In the genomic region with DNA sequence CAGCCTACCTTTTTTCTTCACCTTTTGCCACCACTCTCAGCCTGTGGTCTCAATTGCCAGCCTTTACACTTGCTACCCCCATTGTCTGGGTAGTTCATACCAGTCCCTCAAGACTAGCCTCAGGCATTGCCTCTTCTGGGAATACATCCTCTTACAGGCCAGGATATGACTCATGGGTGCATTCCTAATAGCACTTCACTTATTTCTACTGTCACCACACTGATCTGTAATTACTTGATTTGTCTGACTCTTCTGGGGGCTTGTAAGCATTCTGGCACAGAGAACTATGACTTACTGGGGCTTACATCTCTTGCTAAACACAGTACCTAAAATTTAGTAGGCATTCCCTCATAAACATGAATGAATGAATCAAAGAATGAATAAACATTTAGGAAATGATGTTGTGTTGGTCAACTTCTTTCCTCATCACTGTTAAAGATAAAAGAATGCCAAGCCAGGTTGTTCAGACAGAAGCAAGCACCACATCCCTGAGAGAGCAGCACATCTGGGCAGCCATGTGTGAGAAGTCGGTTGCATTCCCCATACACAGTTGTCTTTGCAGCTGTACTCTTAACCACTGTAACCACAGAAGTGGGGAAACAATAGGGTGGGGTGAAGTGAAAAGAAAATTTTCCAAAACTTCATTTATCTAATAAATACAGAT, we compare ENCODE assay signal across 8 cellular contexts. TPM values are rescaled to one million over a fixed set of nuclear protein-coding genes. Genes with fewer than 3 reads are reported as not detected.
A peak's percentile ranks its signal among the peaks of the same experiment; 100 is the strongest.
DNase-seq lines count a peak whose midpoint lies in the region; ATAC-seq, FAIRE-seq and TF ChIP-seq lines count a peak whose summit lies in the region.

No MANE protein-coding gene starts in this region.

- no peak for FAIRE-seq in small intestine (lab: Jason Lieb, UNC)

- no peak for DNase-seq in CD4-positive, alpha-beta T cell
- DNase-seq in NT2/D1 (ENCODE audit: low read depth, low spot score) (peak; percentile 1), epidermal melanocyte (ENCODE audit: insufficient read length, low spot score) (peak; percentile 36), NCI-H748 treated with DMSO at 0.1 percent for 48 hours (lab: John Stamatoyannopoulos, UW) (no peak), midbrain (lab: John Stamatoyannopoulos, UW) (no peak), small intestine (no peak), NCI-H1417 (lab: John Stamatoyannopoulos, UW) (no peak)

- H3K4me1 Mint-ChIP-seq in CD4-positive, alpha-beta T cell (ENCODE audit: low read depth) = peaks cover 55% of the 10 kb centered on the region

- no peaks in the 10 kb centered on the region for H3K27me3 Mint-ChIP-seq in CD4-positive, alpha-beta T cell

- H3K36me3 Mint-ChIP-seq in CD4-positive, alpha-beta T cell (ENCODE audit: low read depth) = peaks cover 22% of the 10 kb centered on the region

- no peak overlapping the region for H3K27ac ChIP-seq in CD4-positive, alpha-beta T cell (ENCODE audit: low read depth, low read length)
- no peak overlapping the region for H3K27ac ChIP-seq in small intestine (ENCODE audit: low read depth in 1 of 2, low read length in 1 of 2)

- peak; percentile 27 for ATAC-seq in CD4-positive, alpha-beta T cell (ENCODE audit: poor library complexity)
- ATAC-seq in GM21786 (IDR thresholded peaks at IDR 0.05; ENCODE audit: unreplicated experiment) = peak; percentile 56

- no peaks in the 10 kb centered on the region for H3K4me1 ChIP-seq in NT2/D1 (ENCODE audit: insufficient read depth, insufficient read length)
- H3K4me1 ChIP-seq in small intestine (ENCODE audit: control insufficient read depth in 2 of 2, insufficient read depth in 1 of 2, low read depth in 1 of 2, low read length in 1 of 2) = no peaks in the 10 kb centered on the region

- 68 to 80% (median 72%) methylated on average over 1 of the region's 1 CpG for WGBS in small intestine, 3 donors

- peak overlapping the region; percentile 55 for H3K27ac Mint-ChIP-seq in CD4-positive, alpha-beta T cell

- intact Hi-C loops in CD4-positive, alpha-beta T cell (cut with DNase I, micrococcal nuclease) = loop anchor here in 1 of 2 experiments (5.0 kb wide), 1 partner anchor 38 kb away; no protein-coding TSS in a partner anchor

- POLR2A ChIA-PET in CD4-positive, alpha-beta T cell (lab: Charles Lee) = interaction anchor here (0.7 to 5.9 kb wide), 16 partner anchors 9 to 969 kb away, joined by 3 to 73 read pairs (median 4); a partner anchor contains a TSS

- CTCF ChIA-PET in CD4-positive, alpha-beta T cell (lab: Charles Lee) = no interaction called here

- H3K4me3 ChIP-seq in NT2/D1 (ENCODE audit: insufficient read length, low read depth) (no peak overlapping the region), small intestine (ENCODE audit: low read depth in 1 of 2, low read length in 2 of 2) (no peak overlapping the region)

- H3K4me3 Mint-ChIP-seq in CD4-positive, alpha-beta T cell = no peak overlapping the region

- no peak overlapping the region for H3K9ac ChIP-seq in NT2/D1 (ENCODE audit: insufficient read length, low read depth)

- TF ChIP-seq CTCF in CD4-positive, alpha-beta T cell (IDR thresholded peaks at IDR 0.05) = no peak

- H3K9me3 Mint-ChIP-seq in CD4-positive, alpha-beta T cell = peaks cover 3% of the 10 kb centered on the region

- H3K27me3 ChIP-seq in CD4-positive, alpha-beta T cell (ENCODE audit: control insufficient read depth, insufficient read depth, low read length) = no peaks in the 10 kb centered on the region
- H3K27me3 ChIP-seq in NT2/D1 (ENCODE audit: insufficient read depth, insufficient read length) (no peaks in the 10 kb centered on the region), small intestine (ENCODE audit: control insufficient read depth in 2 of 2, insufficient read depth in 2 of 2, low read length in 2 of 2) (no peaks in the 10 kb centered on the region)

- H3K9me3 ChIP-seq in CD4-positive, alpha-beta T cell (ENCODE audit: control insufficient read depth, low read length) = no peaks in the 10 kb centered on the region
- H3K9me3 ChIP-seq in NT2/D1 (ENCODE audit: insufficient read depth, low read length) = no peaks in the 10 kb centered on the region
- no peaks in the 10 kb centered on the region for H3K9me3 ChIP-seq in small intestine (ENCODE audit: control insufficient read depth, low read depth)

- H3K36me3 ChIP-seq in NT2/D1 (ENCODE audit: insufficient read depth, insufficient read length, low read length) (no peaks in the 10 kb centered on the region), small intestine (ENCODE audit: control insufficient read depth in 2 of 2, insufficient read depth in 2 of 2, low read length in 2 of 2) (no peaks in the 10 kb centered on the region)

RNA-seq across cellular contexts. Expression of a gene that starts 27.6 kb away (rescaled TPM):
- total RNA-seq in CD4-positive, alpha-beta T cell = 100 to 1,000 TPM; 623 to 638 TPM
- polyA plus RNA-seq in small intestine = 1 to 10 TPM; 2.9 to 8.0 (median 5.9) TPM

RNA-seq across cellular contexts. Expression of a gene that starts 54.2 kb away (rescaled TPM):
- not detected for total RNA-seq in CD4-positive, alpha-beta T cell
- polyA plus RNA-seq in small intestine = not detected

Comparison
In these comparisons a context has a peak if more than half of its experiments do, and no peak if none do; other contexts are left out.
1. DNase-seq: peak in NT2/D1 (single experiment) and epidermal melanocyte (single experiment); none in CD4-positive, alpha-beta T cell (0 of 10), NCI-H748 treated with DMSO at 0.1 percent for 48 hours (single experiment), midbrain (single experiment), small intestine (single experiment) and NCI-H1417 (0 of 3).